ENCODE assay signal across 21 cellular contexts in genomic region chr5:31534527-31535046, GRCh38. TPM values are rescaled to one million over a fixed set of nuclear protein-coding genes. Genes with fewer than 3 reads are reported as not detected.
DNase-seq lines count a peak whose midpoint lies in the region; ATAC-seq and TF ChIP-seq lines count a peak whose summit lies in the region.
"Had no signal": no experiment of that assay in that cellular context is flagged by ENCODE, and none has a peak within 500 bp of the region (broad histone marks: within the 10 kb centered on the region; RNA-seq: fewer than 3 reads in every experiment).

No MANE protein-coding gene starts in this region.

- no peak overlapping the region for H3K27ac ChIP-seq in PC-3 (ENCODE audit: low read length)
- H3K27ac ChIP-seq: ascending aorta, left lung, uterus had no signal

- TSS peak; percentile 2 for BruUV-seq in PC-3 (replicated peaks; lab: Mats Ljungman, UMichigan)

- peaks cover 56% of the 10 kb centered on the region for H3K79me2 ChIP-seq in PC-3 (ENCODE audit: low read length)

- CTCF ChIA-PET in activated naive CD4-positive, alpha-beta T cell treated with anti-CD3 and anti-CD28 coated beads, Interleukin-2, amount 10 ng/mL, durations not matched to agents 7 days and 5 days (lab: Charles Lee), result no interaction called here
- CTCF ChIA-PET in PC-3 (lab: Charles Lee), result no interaction called here

- no peaks in the 10 kb centered on the region for H3K27me3 Mint-ChIP-seq in activated naive CD4-positive, alpha-beta T cell treated with anti-CD3 and anti-CD28 coated beads, Interleukin-2, amount 10 ng/mL, durations not matched to agents 7 days and 5 days
- H3K27me3 Mint-ChIP-seq in brain (peaks cover 16% of the 10 kb centered on the region), progenitor cell of endocrine pancreas (no peaks in the 10 kb centered on the region)

- no peaks in the 10 kb centered on the region for H3K9me3 Mint-ChIP-seq in activated naive CD4-positive, alpha-beta T cell treated with anti-CD3 and anti-CD28 coated beads, Interleukin-2, amount 10 ng/mL, durations not matched to agents 7 days and 5 days
- H3K9me3 Mint-ChIP-seq in brain (no peaks in the 10 kb centered on the region), progenitor cell of endocrine pancreas (ENCODE audit: low read depth) (no peaks in the 10 kb centered on the region)
- H3K9me3 Mint-ChIP-seq: CD14-positive monocyte had no signal

- ATAC-seq in PC-3, result no peak
- ATAC-seq in GM19467 (IDR thresholded peaks at IDR 0.05; ENCODE audit: unreplicated experiment), result no peak
- ATAC-seq in GM21381 (IDR thresholded peaks at IDR 0.05; ENCODE audit: unreplicated experiment), result no peak
- ATAC-seq: left lung, right cardiac atrium had no signal

- H3K27ac Mint-ChIP-seq in activated naive CD4-positive, alpha-beta T cell treated with anti-CD3 and anti-CD28 coated beads, Interleukin-2, amount 10 ng/mL, durations not matched to agents 7 days and 5 days, result no peak overlapping the region
- H3K27ac Mint-ChIP-seq in brain (peak overlapping the region in 1 of 5 experiments; percentile 40), progenitor cell of endocrine pancreas (peak overlapping the region; percentile 34)

- H3K9ac ChIP-seq in PC-3 (ENCODE audit: low read length), result no peak overlapping the region

- peaks cover 43% of the 10 kb centered on the region for H3K4me1 Mint-ChIP-seq in activated naive CD4-positive, alpha-beta T cell treated with anti-CD3 and anti-CD28 coated beads, Interleukin-2, amount 10 ng/mL, durations not matched to agents 7 days and 5 days
- H3K4me1 Mint-ChIP-seq in brain (peaks cover 62% of the 10 kb centered on the region), progenitor cell of endocrine pancreas (ENCODE audit: low read depth) (peaks cover 30% of the 10 kb centered on the region)

- H3K4me1 ChIP-seq in PC-3 (ENCODE audit: insufficient read depth, low read length), result peaks cover 27% of the 10 kb centered on the region

- no peak overlapping the region for H3K4me3 ChIP-seq in PC-3 (ENCODE audit: low read length)
- H3K4me3 ChIP-seq: ascending aorta, left lung, uterus had no signal

- no peaks in the 10 kb centered on the region for H3K9me2 ChIP-seq in PC-3 (replicated peaks; ENCODE audit: low read length)

- H2AFZ ChIP-seq in PC-3 (ENCODE audit: low read length), result no peak overlapping the region

- DNase-seq in activated naive CD4-positive, alpha-beta T cell treated with anti-CD3 and anti-CD28 coated beads, Interleukin-2, amount 10 ng/mL, durations not matched to agents 7 days and 5 days, result no peak
- no peak for DNase-seq in activated naive CD4-positive, alpha-beta T cell treated with Interleukin-2 at 50 U/mL for 16 hours
- DNase-seq in PC-3 (no peak), progenitor cell of endocrine pancreas (ENCODE audit: low spot score, unreplicated experiment) (no peak), NCI-H1417 (lab: John Stamatoyannopoulos, UW) (no peak)
- DNase-seq: activated CD4-positive, CD25-positive, alpha-beta regulatory T cell; activated effector memory CD4-positive, alpha-beta T cell treated with anti-CD3 and anti-CD28 coated beads, Interleukin-2, amount 50 U/mL, for 16 hours; DMS53; KG1; left lung; NCI-H1092 treated with DMSO at 0.1 percent for 48 hours; NCI-H2081 treated with DMSO at 0.1 percent for 48 hours; NCI-H524; right cardiac atrium; SHP77; uterus had no signal

- H3K9me3 ChIP-seq in PC-3 (ENCODE audit: low read length), result no peaks in the 10 kb centered on the region
- H3K9me3 ChIP-seq: ascending aorta, left lung, uterus had no signal

- TF ChIP-seq CTCF in PC-3 (conservative IDR thresholded peaks at IDR 0.05; ENCODE audit: low read depth, low read length) (no peak), brain (conservative IDR thresholded peaks at IDR 0.05) (no peak), progenitor cell of endocrine pancreas (IDR thresholded peaks at IDR 0.05; ENCODE audit: unreplicated experiment) (no peak)

- peaks cover 32% of the 10 kb centered on the region for H3K36me3 Mint-ChIP-seq in activated naive CD4-positive, alpha-beta T cell treated with anti-CD3 and anti-CD28 coated beads, Interleukin-2, amount 10 ng/mL, durations not matched to agents 7 days and 5 days
- H3K36me3 Mint-ChIP-seq in brain (peaks cover 49% of the 10 kb centered on the region), progenitor cell of endocrine pancreas (ENCODE audit: insufficient read depth) (peaks cover 20% of the 10 kb centered on the region)

- no peak overlapping the region for H3K4me2 ChIP-seq in PC-3 (ENCODE audit: low read length)

- POLR2A ChIA-PET in PC-3 (lab: Charles Lee; ENCODE audit: unreplicated experiment), result no interaction called here

- H4K20me1 ChIP-seq in PC-3 (ENCODE audit: low read length), result no peaks in the 10 kb centered on the region

- no peaks in the 10 kb centered on the region for H3K27me3 ChIP-seq in PC-3 (ENCODE audit: low read length)
- H3K27me3 ChIP-seq: ascending aorta, left lung, uterus had no signal

- no peaks in the 10 kb centered on the region for H3F3A ChIP-seq in PC-3 (ENCODE audit: low read length, unreplicated experiment)

- H3K4me3 Mint-ChIP-seq in activated naive CD4-positive, alpha-beta T cell treated with anti-CD3 and anti-CD28 coated beads, Interleukin-2, amount 10 ng/mL, durations not matched to agents 7 days and 5 days, result peak overlapping the region; percentile 46
- peak overlapping the region; percentile 73 to 99 (median 98) for H3K4me3 Mint-ChIP-seq in brain
- peak overlapping the region; percentile 52 for H3K4me3 Mint-ChIP-seq in progenitor cell of endocrine pancreas (ENCODE audit: low read depth)
- H3K4me3 Mint-ChIP-seq: CD14-positive monocyte had no signal

- H3K36me3 ChIP-seq in PC-3 (ENCODE audit: low read depth, low read length), result peaks cover 29% of the 10 kb centered on the region
- H3K36me3 ChIP-seq: uterus had no signal

- intact Hi-C loops in PC-3 (cut with micrococcal nuclease), result no loop called here

RNA-seq across cellular contexts. Expression of gene C5orf22, which starts 2.5 kb away (rescaled TPM):
- total RNA-seq in PC-3 (2014; rRNA removed), result 15.3 and 15.6 TPM in 2 replicates
- polyA plus RNA-seq in brain (ENCODE audit: insufficient read depth, low read depth, low replicate concordance), result 13.3 TPM
- 25.9 and 30.5 TPM in 2 replicates for total RNA-seq in progenitor cell of endocrine pancreas

RNA-seq across cellular contexts. Expression of gene DROSHA, which starts 2.7 kb away (rescaled TPM):
- 60.7 and 84.1 TPM in 2 replicates for total RNA-seq in PC-3 (2014; rRNA removed)
- 52.8 TPM for polyA plus RNA-seq in brain (ENCODE audit: insufficient read depth, low read depth, low replicate concordance)
- total RNA-seq in progenitor cell of endocrine pancreas, result 100 TPM in 2 replicates

Comparison
In these comparisons a context has a peak if more than half of its experiments do, and no peak if none do; other contexts are left out.
1. H3K4me3 Mint-ChIP-seq: peak in every context shown above with its lines; median percentile 98 in brain; 52 in progenitor cell of endocrine pancreas; 46 in activated naive CD4-positive, alpha-beta T cell treated with anti-CD3 and anti-CD28 coated beads, Interleukin-2, amount 10 ng/mL, durations not matched to agents 7 days and 5 days.